Comparison of ENCODE assay signal across 17 cellular contexts in the genomic region with DNA sequence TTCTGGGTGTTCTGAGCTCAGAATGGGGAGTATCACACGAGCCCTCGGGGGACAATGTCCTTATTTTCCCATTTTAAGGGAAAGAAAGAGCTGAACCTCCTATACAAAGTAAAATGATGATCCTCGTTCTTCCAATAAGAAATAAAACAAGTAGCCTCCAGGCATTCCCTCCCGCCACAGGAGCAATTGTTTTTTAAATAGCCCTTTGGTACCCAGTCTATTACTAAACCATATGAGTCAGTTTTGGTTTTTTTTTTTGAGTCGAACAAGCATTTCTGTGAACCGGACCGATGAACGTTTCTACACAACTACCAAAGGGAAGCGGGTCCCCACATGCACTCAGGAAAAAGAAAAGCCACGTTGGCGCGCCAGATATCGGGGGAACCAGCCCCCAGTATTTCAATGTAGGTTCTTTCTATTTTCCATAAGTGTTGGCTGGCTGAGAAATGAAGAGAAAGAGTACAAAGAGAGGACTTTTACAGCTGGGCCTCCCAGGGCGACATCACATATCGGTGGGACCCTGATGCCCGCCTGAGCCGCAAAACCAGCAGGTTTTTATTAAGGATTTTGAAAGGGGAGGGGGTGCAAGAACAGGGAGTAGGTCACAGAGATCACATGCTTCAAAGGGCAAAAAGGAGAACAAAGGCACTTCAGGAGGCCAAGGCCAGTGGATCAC.
"Had no signal": no experiment of that assay in that cellular context is flagged by ENCODE, and none has a peak within 500 bp of the region (broad histone marks: within the 10 kb centered on the region; RNA-seq: fewer than 3 reads in every experiment).

No MANE protein-coding gene starts in this region.

- H3K36me3 ChIP-seq: esophagus muscularis mucosa, pancreas, thyroid gland, vagina had no signal

- FAIRE-seq: pancreas, TTC549 had no signal

- H3K4me3 Mint-ChIP-seq: activated CD8-positive, alpha-beta memory T cell treated with anti-CD3 and anti-CD28 coated beads, Interleukin-2, amount 10 ng/mL, durations not matched to agents 7 days and 5 days; activated naive CD8-positive, alpha-beta T cell; activated T-cell treated with anti-CD3 and anti-CD28 coated beads, Interleukin-2, amount 50 U/mL, for 4 hours had no signal

- H3K27me3 ChIP-seq: dorsolateral prefrontal cortex, esophagus muscularis mucosa, pancreas, thyroid gland, vagina had no signal

- H3K36me3 Mint-ChIP-seq: activated CD8-positive, alpha-beta memory T cell treated with anti-CD3 and anti-CD28 coated beads, Interleukin-2, amount 10 ng/mL, durations not matched to agents 7 days and 5 days; activated naive CD8-positive, alpha-beta T cell had no signal

- ATAC-seq: activated CD8-positive, alpha-beta memory T cell treated with anti-CD3 and anti-CD28 coated beads, Interleukin-2, amount 10 ng/mL, durations not matched to agents 7 days and 5 days; activated T-cell treated with anti-CD3 and anti-CD28 coated beads, Interleukin-2, amount 50 U/mL, for 4 hours; left lobe of liver; pancreas had no signal

- H3K27ac ChIP-seq: dorsolateral prefrontal cortex, esophagus muscularis mucosa, pancreas, skin epidermis, thyroid gland, vagina had no signal

- H3K4me3 ChIP-seq: dorsolateral prefrontal cortex, esophagus muscularis mucosa, pancreas, skin epidermis, thyroid gland, vagina had no signal

- H3K9me3 Mint-ChIP-seq: activated T-cell treated with anti-CD3 and anti-CD28 coated beads, Interleukin-2, amount 50 U/mL, for 4 hours had no signal

- H3K9me3 ChIP-seq: esophagus muscularis mucosa, pancreas, thyroid gland, vagina had no signal

- DNase-seq: activated CD4-positive, alpha-beta T cell treated with anti-CD3 and anti-CD28 coated beads, Interleukin-2, amount 50 U/mL, for 48 hours; activated CD8-positive, alpha-beta memory T cell treated with anti-CD3 and anti-CD28 coated beads, Interleukin-2, amount 10 ng/mL, durations not matched to agents 7 days and 5 days; activated effector memory CD4-positive, alpha-beta T cell treated with anti-CD3 and anti-CD28 coated beads, Interleukin-2, amount 50 U/mL, for 16 hours; activated T-cell treated with anti-CD3 and anti-CD28 coated beads, Interleukin-2, amount 50 U/mL, for 4 hours; dorsolateral prefrontal cortex; head of caudate nucleus; mesendoderm; pancreas; retina; T-helper 1 cell; thyroid gland had no signal

- H3K27ac Mint-ChIP-seq: activated CD8-positive, alpha-beta memory T cell treated with anti-CD3 and anti-CD28 coated beads, Interleukin-2, amount 10 ng/mL, durations not matched to agents 7 days and 5 days; activated naive CD8-positive, alpha-beta T cell had no signal

- H3K27me3 Mint-ChIP-seq: activated CD8-positive, alpha-beta memory T cell treated with anti-CD3 and anti-CD28 coated beads, Interleukin-2, amount 10 ng/mL, durations not matched to agents 7 days and 5 days; activated naive CD8-positive, alpha-beta T cell had no signal
